In genomic region chr12:132561784-132562156, GRCh38 we compare ENCODE assay signal across 8 cellular contexts. TPM values are rescaled to one million over a fixed set of nuclear protein-coding genes. Genes with fewer than 3 reads are reported as not detected.
DNase-seq lines count a peak whose midpoint lies in the region; ATAC-seq and TF ChIP-seq lines count a peak whose summit lies in the region.

No MANE protein-coding gene starts in this region.

- H3K27ac ChIP-seq in C4-2B: peak overlapping the region; percentile 98; the same call in 1 of the 2 replicates
- H3K27ac ChIP-seq in suprapubic skin: no peak overlapping the region

- 81% methylated on average over 5 of the region's 8 CpGs for WGBS in suprapubic skin

- no peak for TF ChIP-seq EP300 in suprapubic skin (IDR thresholded peaks at IDR 0.05)

- TF ChIP-seq CTCF in C4-2B (conservative IDR thresholded peaks at IDR 0.05) (no peak), suprapubic skin (IDR thresholded peaks at IDR 0.05) (no peak)

- TF ChIP-seq POLR2A in suprapubic skin (IDR thresholded peaks at IDR 0.05): no peak

- ATAC-seq in HG03095 (IDR thresholded peaks at IDR 0.05; ENCODE audit: unreplicated experiment) (no peak), HG03378 (IDR thresholded peaks at IDR 0.05; ENCODE audit: unreplicated experiment) (no peak), HG03521 (IDR thresholded peaks at IDR 0.05; ENCODE audit: unreplicated experiment) (no peak)

- DNase-seq in GM19238 (ENCODE audit: insufficient read length, low spot score) (peak; percentile 59), SW480 (ENCODE audit: low spot score) (peak; percentile 13), iPS-NIHi11 (ENCODE audit: low spot score) (peak; percentile 87), suprapubic skin (ENCODE audit: low spot score in 2 of 2) (no peak)

- H3K4me3 ChIP-seq in suprapubic skin: no peak overlapping the region

- peaks cover 25% of the 10 kb centered on the region for H3K4me1 ChIP-seq in suprapubic skin

- no peaks in the 10 kb centered on the region for H3K9me3 ChIP-seq in suprapubic skin

- no peaks in the 10 kb centered on the region for H3K36me3 ChIP-seq in suprapubic skin

- no peaks in the 10 kb centered on the region for H3K27me3 ChIP-seq in suprapubic skin

RNA-seq across cellular contexts. Expression of gene LRCOL1, which starts 48.6 kb away (rescaled TPM):
- not detected for total RNA-seq in suprapubic skin

RNA-seq across cellular contexts. Expression of gene P2RX2, which starts 56.8 kb away (rescaled TPM):
- total RNA-seq in suprapubic skin: not detected

Comparison
In these comparisons a context has a peak if more than half of its experiments do, and no peak if none do; other contexts are left out.
1. DNase-seq: peak in GM19238 (single experiment), SW480 (single experiment) and iPS-NIHi11 (single experiment); none in suprapubic skin (0 of 2).